ENCODE assay signal across 26 cellular contexts in genomic region chr12:127158385-127159061, GRCh38.
"Had no signal": no experiment of that assay in that cellular context is flagged by ENCODE, and none has a peak within 500 bp of the region (broad histone marks: within the 10 kb centered on the region; RNA-seq: fewer than 3 reads in every experiment).

No MANE protein-coding gene starts in this region.

- H3K27ac ChIP-seq: left ventricle myocardium inferior, ovary, prostate gland, skin epidermis, stomach, testis, thyroid gland, transverse colon, upper lobe of left lung, vagina had no signal

- H3K4me3 ChIP-seq: left ventricle myocardium inferior, lung, ovary, prostate gland, skin epidermis, stomach, testis, thyroid gland, transverse colon, upper lobe of left lung, vagina had no signal

- H3K9me3 Mint-ChIP-seq: naive B cell; stimulated activated naive B cell treated with anti-CD40 and anti-IgM and Interleukin-4, amounts not matched to agents 10 μg/mL and 1 μg/mL and 100 μg/mL, for 72 hours had no signal

- H3K4me1 Mint-ChIP-seq: naive B cell; stimulated activated naive B cell treated with anti-CD40 and anti-IgM and Interleukin-4, amounts not matched to agents 10 μg/mL and 1 μg/mL and 100 μg/mL, for 72 hours had no signal

- DNase-seq: islet precursor cell; left ventricle myocardium inferior; mesendoderm; naive B cell; natural killer cell; nephron progenitor cell; ovary; retina; right cardiac atrium; stimulated activated CD4-positive, alpha-beta T cell treated with anti-CD3 and anti-CD28 coated beads, Interleukin-12 subunit alpha, Interleukin-12 subunit beta, amount 100 ng/mL, for 4 hours; stimulated activated CD4-positive, alpha-beta T cell treated with anti-CD3 and anti-CD28 coated beads, Interleukin-15, amount 100 ng/mL, for 24 hours; stimulated activated CD4-positive, alpha-beta T cell treated with anti-CD3 and anti-CD28 coated beads, Interleukin-2, amount 100 ng/mL, for 24 hours; stimulated activated CD4-positive, alpha-beta T cell treated with anti-CD3 and anti-CD28 coated beads, Interleukin-4, amount 100 ng/mL, for 1 hour; stimulated activated naive B cell treated with anti-CD40 and anti-IgM and Interleukin-4, amounts not matched to agents 10 μg/mL and 1 μg/mL and 100 μg/mL, for 72 hours; stimulated activated naive CD8-positive, alpha-beta T cell treated with anti-CD3 and anti-CD28 coated beads, Interleukin-15, Interleukin-2, amounts not matched to agents 100 U/mL and 50 U/mL, for 24 hours; stomach; testis; thyroid gland; transverse colon; upper lobe of left lung had no signal

- H3K9me3 ChIP-seq: left ventricle myocardium inferior, ovary, prostate gland, stomach, testis, thyroid gland, transverse colon, vagina had no signal

- H3K27ac Mint-ChIP-seq: mesothelial cell of epicardium; naive B cell; natural killer cell; nephron progenitor cell; stimulated activated naive B cell treated with anti-CD40 and anti-IgM and Interleukin-4, amounts not matched to agents 10 μg/mL and 1 μg/mL and 100 μg/mL, for 72 hours had no signal

- H3K27me3 ChIP-seq: ovary, stomach, testis, thyroid gland, transverse colon, upper lobe of left lung, vagina had no signal

- H3K36me3 ChIP-seq: left ventricle myocardium inferior, ovary, prostate gland, stomach, thyroid gland, transverse colon, upper lobe of left lung, vagina had no signal

- H3K4me3 Mint-ChIP-seq: mesothelial cell of epicardium; naive B cell; natural killer cell; nephron progenitor cell; stimulated activated naive B cell treated with anti-CD40 and anti-IgM and Interleukin-4, amounts not matched to agents 10 μg/mL and 1 μg/mL and 100 μg/mL, for 72 hours had no signal

- ATAC-seq: natural killer cell; right cardiac atrium; sciatic nerve; stimulated activated naive B cell treated with anti-CD40 and anti-IgM and Interleukin-4, amounts not matched to agents 10 μg/mL and 1 μg/mL and 100 μg/mL, for 72 hours; stimulated activated naive CD8-positive, alpha-beta T cell treated with anti-CD3 and anti-CD28 coated beads, Interleukin-15, Interleukin-2, amounts not matched to agents 100 U/mL and 50 U/mL, for 24 hours had no signal

- H3K4me1 ChIP-seq: prostate gland, stomach, testis, thyroid gland, transverse colon, upper lobe of left lung, vagina had no signal

- H3K36me3 Mint-ChIP-seq: mesothelial cell of epicardium; naive B cell; stimulated activated naive B cell treated with anti-CD40 and anti-IgM and Interleukin-4, amounts not matched to agents 10 μg/mL and 1 μg/mL and 100 μg/mL, for 72 hours had no signal
